Comparison of ENCODE assay signal across 16 cellular contexts in the genomic region with DNA sequence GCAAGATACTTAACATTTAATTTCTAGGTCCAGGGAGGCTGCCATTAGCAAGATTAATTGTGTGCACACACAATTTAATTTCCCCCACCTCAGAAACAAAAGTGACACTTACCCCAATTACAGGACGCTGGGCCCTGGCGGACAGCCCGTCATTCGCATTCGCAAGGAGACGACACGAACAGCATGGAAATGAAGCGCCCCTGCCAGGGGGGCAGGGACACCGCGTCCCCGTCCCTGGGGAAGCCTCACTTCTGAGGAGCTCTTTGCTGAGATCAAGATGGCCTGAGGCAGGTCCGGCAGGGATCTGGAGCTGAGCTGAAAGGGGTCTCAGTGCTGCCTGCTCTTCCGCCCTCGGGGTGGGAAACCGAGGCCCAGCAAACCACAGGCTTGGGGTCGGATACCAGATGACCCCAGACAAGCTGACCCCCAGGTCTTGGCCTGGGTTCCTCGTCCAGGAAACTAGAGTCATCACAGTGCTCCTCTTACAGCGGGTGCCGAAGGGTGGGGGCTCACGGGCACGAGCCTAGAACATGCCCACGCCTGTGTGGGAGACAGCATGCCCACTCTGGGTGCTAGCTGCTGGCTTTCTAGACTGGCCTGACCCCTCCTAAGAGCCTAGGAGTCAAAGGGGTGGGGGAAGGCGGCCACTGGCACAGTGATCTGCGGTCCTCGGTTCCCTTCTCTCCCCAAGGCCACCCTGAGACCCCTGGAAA.
DNase-seq lines count a peak whose midpoint lies in the region; TF ChIP-seq lines count a peak whose summit lies in the region.
"Had no signal": no experiment of that assay in that cellular context is flagged by ENCODE, and none has a peak within 500 bp of the region (broad histone marks: within the 10 kb centered on the region; RNA-seq: fewer than 3 reads in every experiment).

No MANE protein-coding gene starts in this region.

- H3K27ac Mint-ChIP-seq in MCF 10A (ENCODE audit: low read depth, unreplicated experiment), result peak overlapping the region; percentile 83
- peak overlapping the region; percentile 75 for H3K27ac Mint-ChIP-seq in type B pancreatic cell

- no peak for TF ChIP-seq CTCF in MCF 10A (IDR thresholded peaks at IDR 0.05; ENCODE audit: unreplicated experiment)
- TF ChIP-seq CTCF in breast epithelium (IDR thresholded peaks at IDR 0.05), result no peak
- TF ChIP-seq CTCF in VCaP (conservative IDR thresholded peaks at IDR 0.05), result no peak
- no peak for TF ChIP-seq CTCF in liver (IDR thresholded peaks at IDR 0.05; ENCODE audit: low read depth, low read length, missing input control)
- TF ChIP-seq CTCF in type B pancreatic cell (conservative IDR thresholded peaks at IDR 0.05), result no peak
- no peak for TF ChIP-seq CTCF in GM10266 (IDR thresholded peaks at IDR 0.05; ENCODE audit: control insufficient read depth, insufficient read depth, low read depth, missing control alignments)
- no peak for TF ChIP-seq CTCF in foreskin fibroblast (IDR thresholded peaks at IDR 0.05; ENCODE audit: low read depth, low read length)

- CTCF ChIA-PET in MCF 10A (lab: Yijun Ruan, JAX), result interaction anchor here (1.4 kb wide), 1 partner anchor 106 kb away, joined by 6 read pairs; no protein-coding TSS in a partner anchor

- H3K27ac ChIP-seq in breast epithelium (no peak overlapping the region), VCaP (peak overlapping the region; percentile 95), liver (ENCODE audit: low read depth in 1 of 2, low read length in 2 of 2) (peak overlapping the region; percentile 70 to 99)
- H3K27ac ChIP-seq: brain microvascular endothelial cell, right atrium auricular region, tibial artery had no signal

- H3K9me3 Mint-ChIP-seq in MCF 10A (ENCODE audit: unreplicated experiment) (no peaks in the 10 kb centered on the region), type B pancreatic cell (no peaks in the 10 kb centered on the region)

- DNase-seq in MCF 10A (ENCODE audit: unreplicated experiment) (no peak), breast epithelium (ENCODE audit: low spot score in 2 of 2) (no peak), type B pancreatic cell (ENCODE audit: extremely low spot score, unreplicated experiment) (no peak), GM10266 (ENCODE audit: extremely low spot score) (no peak), NCI-H510A (lab: John Stamatoyannopoulos, UW) (no peak), foreskin fibroblast (no peak)
- DNase-seq: activated effector memory CD4-positive, alpha-beta T cell treated with anti-CD3 and anti-CD28 coated beads, Interleukin-2, amount 50 U/mL, for 16 hours; brain microvascular endothelial cell; effector memory CD4-positive, alpha-beta T cell; foreskin melanocyte; islet precursor cell; stimulated activated CD4-positive, alpha-beta T cell treated with anti-CD3 and anti-CD28 coated beads, Interleukin-2, amount 100 ng/mL, for 48 hours; tibial artery had no signal

- intact Hi-C loops in MCF 10A (cut with micrococcal nuclease), result no loop called here
- intact Hi-C loops in breast epithelium (cut with DNase I; ENCODE audit: low total_unique reads), result loop anchor here (10.0 kb wide), 1 partner anchor 54 kb away; no protein-coding TSS in a partner anchor

- TF ChIP-seq RAD21 in liver (IDR thresholded peaks at IDR 0.05), result no peak

- peak overlapping the region in 1 of 2 donors; percentile 32 for H3K9ac ChIP-seq in liver (ENCODE audit: low read depth in 1 of 2, low read length in 2 of 2)

- no peak overlapping the region for H3K4me3 ChIP-seq in breast epithelium
- H3K4me3 ChIP-seq in liver (ENCODE audit: low read depth in 1 of 3, low read length in 3 of 3), result no peak overlapping the region
- H3K4me3 ChIP-seq in foreskin fibroblast (ENCODE audit: low read depth in 1 of 2, low read length in 2 of 2), result no peak overlapping the region
- H3K4me3 ChIP-seq: right atrium auricular region, tibial artery had no signal

- H3K36me3 Mint-ChIP-seq in MCF 10A (ENCODE audit: insufficient read depth, unreplicated experiment), result peaks cover 1% of the 10 kb centered on the region
- H3K36me3 Mint-ChIP-seq in type B pancreatic cell, result no peaks in the 10 kb centered on the region

- H3K4me1 ChIP-seq in breast epithelium (no peaks in the 10 kb centered on the region), liver (ENCODE audit: control insufficient read depth in 4 of 4, insufficient read depth in 4 of 4, low read length in 3 of 4) (peaks cover 36 to 86% (median 72%) of the 10 kb centered on the region in 4 donors)
- H3K4me1 ChIP-seq: right atrium auricular region, tibial artery had no signal

- no peaks in the 10 kb centered on the region for H3K36me3 ChIP-seq in breast epithelium
- no peaks in the 10 kb centered on the region for H3K36me3 ChIP-seq in liver (ENCODE audit: control insufficient read depth in 4 of 4, insufficient read depth in 3 of 4, low read depth in 1 of 4, low read length in 3 of 4)
- H3K36me3 ChIP-seq: brain microvascular endothelial cell, right atrium auricular region had no signal

- H3K4me3 Mint-ChIP-seq in MCF 10A (ENCODE audit: unreplicated experiment), result no peak overlapping the region
- peak overlapping the region; percentile 67 for H3K4me3 Mint-ChIP-seq in type B pancreatic cell

- H3K27me3 Mint-ChIP-seq in MCF 10A (ENCODE audit: insufficient read depth, unreplicated experiment), result no peaks in the 10 kb centered on the region
- H3K27me3 Mint-ChIP-seq in type B pancreatic cell, result no peaks in the 10 kb centered on the region

- H3K4me1 Mint-ChIP-seq in MCF 10A (ENCODE audit: insufficient read depth, unreplicated experiment) (peaks cover 16% of the 10 kb centered on the region), type B pancreatic cell (ENCODE audit: unreplicated experiment) (peaks cover 39% of the 10 kb centered on the region)

- POLR2A ChIA-PET in MCF 10A (lab: Yijun Ruan, JAX), result interaction anchor here (0.6 to 1.6 kb wide), 2 partner anchors 8 to 15 kb away, joined by 3 to 6 read pairs; no protein-coding TSS in a partner anchor

- no peaks in the 10 kb centered on the region for H3K9me3 ChIP-seq in breast epithelium
- H3K9me3 ChIP-seq in liver (ENCODE audit: control insufficient read depth in 4 of 4, low read length in 3 of 4), result no peaks in the 10 kb centered on the region
- H3K9me3 ChIP-seq: right atrium auricular region, tibial artery had no signal

- TF ChIP-seq POLR2A in breast epithelium (IDR thresholded peaks at IDR 0.05), result no peak

- H3K27me3 ChIP-seq in breast epithelium, result no peaks in the 10 kb centered on the region
- H3K27me3 ChIP-seq in liver (ENCODE audit: control insufficient read depth in 4 of 4, insufficient read depth in 4 of 4, low read length in 3 of 4), result no peaks in the 10 kb centered on the region
- H3K27me3 ChIP-seq: brain microvascular endothelial cell, right atrium auricular region, tibial artery had no signal

- 87% methylated on average over 25 of the region's 25 CpGs for WGBS in liver

- BruUV-seq in MCF 10A (replicated peaks; lab: Mats Ljungman, UMichigan), result no TSS peak

TF ChIP-seq in liver, 16 proteins besides CTCF, POLR2A, EP300 and RAD21 (continues in another document):
- TF ChIP-seq RXRA (IDR thresholded peaks at IDR 0.05) (no peak), JUND (IDR thresholded peaks at IDR 0.05) (no peak), YY1 (IDR thresholded peaks at IDR 0.05) (no peak), TAF1 (conservative IDR thresholded peaks at IDR 0.05) (no peak), FOXA2 (IDR thresholded peaks at IDR 0.05) (no peak), HNF4G (IDR thresholded peaks at IDR 0.05) (no peak), ZBTB33 (IDR thresholded peaks at IDR 0.05) (no peak), HNF4A (conservative IDR thresholded peaks at IDR 0.05) (no peak), FOXA1 (IDR thresholded peaks at IDR 0.05) (no peak)
- TF ChIP-seq, protein P1, sequence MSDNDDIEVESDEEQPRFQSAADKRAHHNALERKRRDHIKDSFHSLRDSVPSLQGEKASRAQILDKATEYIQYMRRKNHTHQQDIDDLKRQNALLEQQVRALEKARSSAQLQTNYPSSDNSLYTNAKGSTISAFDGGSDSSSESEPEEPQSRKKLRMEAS (IDR thresholded peaks at IDR 0.05), result no peak
- TF ChIP-seq, protein P2, sequence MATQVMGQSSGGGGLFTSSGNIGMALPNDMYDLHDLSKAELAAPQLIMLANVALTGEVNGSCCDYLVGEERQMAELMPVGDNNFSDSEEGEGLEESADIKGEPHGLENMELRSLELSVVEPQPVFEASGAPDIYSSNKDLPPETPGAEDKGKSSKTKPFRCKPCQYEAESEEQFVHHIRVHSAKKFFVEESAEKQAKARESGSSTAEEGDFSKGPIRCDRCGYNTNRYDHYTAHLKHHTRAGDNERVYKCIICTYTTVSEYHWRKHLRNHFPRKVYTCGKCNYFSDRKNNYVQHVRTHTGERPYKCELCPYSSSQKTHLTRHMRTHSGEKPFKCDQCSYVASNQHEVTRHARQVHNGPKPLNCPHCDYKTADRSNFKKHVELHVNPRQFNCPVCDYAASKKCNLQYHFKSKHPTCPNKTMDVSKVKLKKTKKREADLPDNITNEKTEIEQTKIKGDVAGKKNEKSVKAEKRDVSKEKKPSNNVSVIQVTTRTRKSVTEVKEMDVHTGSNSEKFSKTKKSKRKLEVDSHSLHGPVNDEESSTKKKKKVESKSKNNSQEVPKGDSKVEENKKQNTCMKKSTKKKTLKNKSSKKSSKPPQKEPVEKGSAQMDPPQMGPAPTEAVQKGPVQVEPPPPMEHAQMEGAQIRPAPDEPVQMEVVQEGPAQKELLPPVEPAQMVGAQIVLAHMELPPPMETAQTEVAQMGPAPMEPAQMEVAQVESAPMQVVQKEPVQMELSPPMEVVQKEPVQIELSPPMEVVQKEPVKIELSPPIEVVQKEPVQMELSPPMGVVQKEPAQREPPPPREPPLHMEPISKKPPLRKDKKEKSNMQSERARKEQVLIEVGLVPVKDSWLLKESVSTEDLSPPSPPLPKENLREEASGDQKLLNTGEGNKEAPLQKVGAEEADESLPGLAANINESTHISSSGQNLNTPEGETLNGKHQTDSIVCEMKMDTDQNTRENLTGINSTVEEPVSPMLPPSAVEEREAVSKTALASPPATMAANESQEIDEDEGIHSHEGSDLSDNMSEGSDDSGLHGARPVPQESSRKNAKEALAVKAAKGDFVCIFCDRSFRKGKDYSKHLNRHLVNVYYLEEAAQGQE (IDR thresholded peaks at IDR 0.05), result no peak

Comparison
In these comparisons a context has a peak if more than half of its experiments do, and no peak if none do; other contexts are left out.
1. H3K27ac ChIP-seq: peak in VCaP (single experiment) and liver (2 of 2); none in breast epithelium (0 of 2).